Comparison of ENCODE assay signal across 13 cellular contexts in genomic region chr21:17527240-17527639, GRCh38. TPM values are rescaled to one million over a fixed set of nuclear protein-coding genes. Genes with fewer than 3 reads are reported as not detected.
DNase-seq lines count a peak whose midpoint lies in the region; TF ChIP-seq lines count a peak whose summit lies in the region.
"Had no signal": no experiment of that assay in that cellular context is flagged by ENCODE, and none has a peak within 500 bp of the region (broad histone marks: within the 10 kb centered on the region; RNA-seq: fewer than 3 reads in every experiment).

No MANE protein-coding gene starts in this region.

- peak overlapping the region; percentile 0 for H3K4me2 ChIP-seq in trophoblast cell (ENCODE audit: low read length)

- H3K79me1 ChIP-seq in trophoblast cell (ENCODE audit: low read length), result peaks cover 2% of the 10 kb centered on the region

- DNase-seq in HT1080 (ENCODE audit: low read depth) (peak; percentile 13), amniotic epithelial cell (ENCODE audit: low read depth) (peak; percentile 98), glomerular endothelial cell (ENCODE audit: extremely low read depth, low read depth, low spot score) (peak; percentile 79), trophoblast cell (peak in 1 of 2 donors; percentile 28), COR-L47 (lab: John Stamatoyannopoulos, UW) (no peak), iPS-NIHi7 (ENCODE audit: extremely low spot score) (no peak), chondrocyte (ENCODE audit: low spot score) (no peak)
- no peak for DNase-seq in activated CD4-positive, alpha-beta T cell treated with anti-CD3 and anti-CD28 coated beads, Interleukin-2, amount 50 U/mL, for 1 hour
- DNase-seq: MG63, NCI-H510A treated with DMSO at 0.1 percent for 48 hours, thyroid gland had no signal

- no peaks in the 10 kb centered on the region for H3K9me3 Mint-ChIP-seq in chondrocyte (ENCODE audit: low read depth)
- H3K9me3 Mint-ChIP-seq: T-helper 1 cell treated with Interleukin-12 subunit alpha and Interleukin-12 subunit beta and Interleukin-4 antibody, amounts not matched to agents 30 μg/mL and 1 μg/mL, for 36 hours had no signal

- no peak overlapping the region for H4K8ac ChIP-seq in trophoblast cell (ENCODE audit: low read depth, low read length)

- no peak overlapping the region for H2BK12ac ChIP-seq in trophoblast cell (ENCODE audit: low read length)

- H3K23ac ChIP-seq in trophoblast cell (ENCODE audit: low read length), result no peak overlapping the region

- H4K91ac ChIP-seq in trophoblast cell (ENCODE audit: low read depth, low read length), result no peak overlapping the region

- H3K9ac ChIP-seq in trophoblast cell (ENCODE audit: low read length), result no peak overlapping the region

- peaks cover 0 to 3% of the 10 kb centered on the region in 2 experiments for H3K36me3 ChIP-seq in trophoblast cell (ENCODE audit: control insufficient read depth in 1 of 2, insufficient read depth in 2 of 2, low read length in 2 of 2)
- H3K36me3 ChIP-seq: HAP-1, MG63, thyroid gland had no signal

- no peak overlapping the region for H3K18ac ChIP-seq in trophoblast cell (ENCODE audit: low read length)

- no peak overlapping the region for H2BK5ac ChIP-seq in trophoblast cell (ENCODE audit: low read depth, low read length, poor library complexity)

- H3K27me3 Mint-ChIP-seq in chondrocyte (ENCODE audit: low read depth), result peaks cover 11% of the 10 kb centered on the region

- no peak overlapping the region for H4K12ac ChIP-seq in trophoblast cell (ENCODE audit: low read depth, low read length)

- no peaks in the 10 kb centered on the region for H3K36me3 Mint-ChIP-seq in chondrocyte (ENCODE audit: low read depth)

- H3K9me3 ChIP-seq in trophoblast cell (ENCODE audit: insufficient read depth, low read depth, low read length), result no peaks in the 10 kb centered on the region
- H3K9me3 ChIP-seq: HAP-1, MG63, thyroid gland had no signal

- H3K14ac ChIP-seq in trophoblast cell (ENCODE audit: low read length), result no peak overlapping the region

- no peak overlapping the region for H3K4me3 Mint-ChIP-seq in chondrocyte (ENCODE audit: unreplicated experiment)
- H3K4me3 Mint-ChIP-seq: T-helper 1 cell treated with Interleukin-12 subunit alpha and Interleukin-12 subunit beta and Interleukin-4 antibody, amounts not matched to agents 30 μg/mL and 1 μg/mL, for 36 hours had no signal

- peaks cover 7% of the 10 kb centered on the region for H3K79me2 ChIP-seq in trophoblast cell (ENCODE audit: control insufficient read depth, insufficient read depth, low read length, poor library complexity)

- no peaks in the 10 kb centered on the region for H3K27me3 ChIP-seq in trophoblast cell (ENCODE audit: insufficient read depth, low read length)
- H3K27me3 ChIP-seq: MG63, thyroid gland had no signal

- no peak overlapping the region for H3K4ac ChIP-seq in trophoblast cell (ENCODE audit: low read depth, low read length)

- H2AFZ ChIP-seq in trophoblast cell (ENCODE audit: insufficient read depth, low read length, poor library complexity), result no peak overlapping the region

- no peak overlapping the region for H3K27ac Mint-ChIP-seq in chondrocyte (ENCODE audit: unreplicated experiment)
- H3K27ac Mint-ChIP-seq: T-helper 1 cell treated with Interleukin-12 subunit alpha and Interleukin-12 subunit beta and Interleukin-4 antibody, amounts not matched to agents 30 μg/mL and 1 μg/mL, for 36 hours had no signal

- WGBS in trophoblast cell (ENCODE audit: extremely low coverage, insufficient coverage, insufficient read length), result no CpG with 5 or more reads among the region's 2 CpGs

- H3K4me3 ChIP-seq in trophoblast cell (ENCODE audit: low read depth, low read length), result no peak overlapping the region
- H3K4me3 ChIP-seq: HAP-1, MG63, thyroid gland had no signal

- no peak overlapping the region for H2AK5ac ChIP-seq in trophoblast cell (ENCODE audit: low read length)

- no peaks in the 10 kb centered on the region for H3K4me1 Mint-ChIP-seq in chondrocyte (ENCODE audit: low read depth)

- no peak overlapping the region for H2BK120ac ChIP-seq in trophoblast cell (ENCODE audit: insufficient read depth, low read length, poor library complexity)

- no peak for TF ChIP-seq CTCF in chondrocyte (IDR thresholded peaks at IDR 0.05)

- H3K27ac ChIP-seq in trophoblast cell (ENCODE audit: low read depth, low read length), result peak overlapping the region; percentile 46

- H3K4me1 ChIP-seq in trophoblast cell (ENCODE audit: control insufficient read depth in 1 of 2, insufficient read depth in 2 of 2, low read length in 2 of 2), result peaks cover 2 to 10% of the 10 kb centered on the region in 2 experiments
- H3K4me1 ChIP-seq: thyroid gland had no signal

RNA-seq across cellular contexts. Expression of gene CXADR, which starts 14.4 kb away (rescaled TPM):
- 11.7 and 14.3 TPM in 2 replicates for total RNA-seq in HT1080 (2014; rRNA removed; shearing (Covaris generic))
- 0.47 and 0.66 TPM in 2 replicates for polyA plus RNA-seq in HT1080 (2015; cell fraction: cytosol; rRNA removed)
- 0.33 and 0.78 TPM in 2 replicates for polyA plus RNA-seq in HT1080 (2015; cell fraction: nucleus; rRNA removed)
- total RNA-seq in glomerular endothelial cell (10.7 and 12.4 TPM in 2 replicates), chondrocyte (0.08 to 0.75 TPM (median 0.17 TPM) in 3 replicates)
- polyA plus RNA-seq in trophoblast cell (2013), result 30.9 and 31.6 TPM in 2 replicates

Comparison
In these comparisons a context has a peak if more than half of its experiments do, and no peak if none do; other contexts are left out.
1. DNase-seq: peak in HT1080 (single experiment), amniotic epithelial cell (single experiment) and glomerular endothelial cell (single experiment); none in COR-L47 (single experiment), iPS-NIHi7 (single experiment), chondrocyte (single experiment) and activated CD4-positive, alpha-beta T cell treated with anti-CD3 and anti-CD28 coated beads, Interleukin-2, amount 50 U/mL, for 1 hour (single experiment).